In genomic region chr9:6052520-6052919, GRCh38 we compare ENCODE assay signal across 18 cellular contexts. TPM values are rescaled to one million over a fixed set of nuclear protein-coding genes. Genes with fewer than 3 reads are reported as not detected.
DNase-seq lines count a peak whose midpoint lies in the region; ATAC-seq and TF ChIP-seq lines count a peak whose summit lies in the region.
"Had no signal": no experiment of that assay in that cellular context is flagged by ENCODE, and none has a peak within 500 bp of the region (broad histone marks: within the 10 kb centered on the region; RNA-seq: fewer than 3 reads in every experiment).

No MANE protein-coding gene starts in this region.

- TF ChIP-seq RAD21 in SK-N-SH (IDR thresholded peaks at IDR 0.05; ENCODE audit: low read length), result no peak

- H3K27ac Mint-ChIP-seq in stimulated activated memory B cell treated with anti-CD40 and anti-IgM and Interleukin-4, amounts not matched to agents 10 μg/mL and 1 μg/mL and 100 μg/mL, for 72 hours, result peak overlapping the region; percentile 95

- no peaks in the 10 kb centered on the region for H3K9me2 ChIP-seq in SK-N-SH

- H3K27me3 ChIP-seq in SK-N-SH (ENCODE audit: insufficient read depth) (no peaks in the 10 kb centered on the region; the same call in 1 of the 2 replicates), RWPE2 (ENCODE audit: insufficient read depth, poor library complexity, severe bottlenecking) (no peaks in the 10 kb centered on the region), foreskin keratinocyte (no peaks in the 10 kb centered on the region), dorsolateral prefrontal cortex (peaks cover 0 to 12% (median 0%) of the 10 kb centered on the region in 45 donors), transverse colon (no peaks in the 10 kb centered on the region)

- H3K4me1 Mint-ChIP-seq in stimulated activated memory B cell treated with anti-CD40 and anti-IgM and Interleukin-4, amounts not matched to agents 10 μg/mL and 1 μg/mL and 100 μg/mL, for 72 hours, result peaks cover 31% of the 10 kb centered on the region

- H3K4me3 ChIP-seq in SK-N-SH (ENCODE audit: low read depth in 2 of 2, low read length in 1 of 2) (no peak overlapping the region), RWPE2 (ENCODE audit: severe bottlenecking) (no peak overlapping the region), dorsolateral prefrontal cortex (no peak overlapping the region), transverse colon (no peak overlapping the region)

- no peaks in the 10 kb centered on the region for H3K79me2 ChIP-seq in SK-N-SH (ENCODE audit: insufficient read depth)

- no peaks in the 10 kb centered on the region for H4K20me1 ChIP-seq in SK-N-SH (ENCODE audit: insufficient read depth)

- no peaks in the 10 kb centered on the region for H3K36me3 ChIP-seq in SK-N-SH (replicated peaks in 1 of 2; ENCODE audit: control insufficient read depth in 1 of 2, insufficient read depth in 2 of 2, low read length in 1 of 2)
- H3K36me3 ChIP-seq in RWPE2 (ENCODE audit: low read depth), result no peaks in the 10 kb centered on the region
- no peaks in the 10 kb centered on the region for H3K36me3 ChIP-seq in transverse colon

- H3K27me3 Mint-ChIP-seq in stimulated activated memory B cell treated with anti-CD40 and anti-IgM and Interleukin-4, amounts not matched to agents 10 μg/mL and 1 μg/mL and 100 μg/mL, for 72 hours, result peaks cover under 1% of the 10 kb centered on the region

- ATAC-seq in SK-N-SH treated with all-trans-retinoic acid at 6 μM for 48 hours (peak; percentile 9; the same call in 1 of the 3 replicates), RWPE2 (ENCODE audit: low read depth) (peak; percentile 80), foreskin keratinocyte (peak; percentile 75)
- ATAC-seq in stimulated activated memory B cell treated with anti-CD40 and anti-IgM and Interleukin-4, amounts not matched to agents 10 μg/mL and 1 μg/mL and 100 μg/mL, for 72 hours, result no peak

- H2AFZ ChIP-seq in SK-N-SH (ENCODE audit: low read depth), result no peak overlapping the region

- CTCF ChIA-PET in SK-N-SH (lab: Yijun Ruan, JAX), result interaction anchor here (0.8 kb wide), 1 partner anchor 167 kb away, joined by 3 read pairs; no protein-coding TSS in a partner anchor

- no peaks in the 10 kb centered on the region for H3K36me3 Mint-ChIP-seq in stimulated activated memory B cell treated with anti-CD40 and anti-IgM and Interleukin-4, amounts not matched to agents 10 μg/mL and 1 μg/mL and 100 μg/mL, for 72 hours
- H3K36me3 Mint-ChIP-seq: CD4-positive, alpha-beta memory T cell had no signal

- DNase-seq in SK-N-SH (no peak), RWPE2 (ENCODE audit: low spot score) (no peak), foreskin keratinocyte (peak; percentile 71 to 83), NOMO-1 treated with DMSO at 0.1 percent for 48 hours (lab: John Stamatoyannopoulos, UW; ENCODE audit: unreplicated experiment) (no peak), dorsolateral prefrontal cortex (no peak), transverse colon (no peak)
- DNase-seq: 8988T; Calu3; CD4-positive, alpha-beta memory T cell; DMS79; KBM-7; NCI-H146; NCI-H2081; NCI-H345; NCI-H526 treated with DMSO at 0.1 percent for 48 hours; Right ventricle myocardium superior had no signal

- TF ChIP-seq CTCF in SK-N-SH (IDR thresholded peaks at IDR 0.05), result no peak
- no peak for TF ChIP-seq CTCF in RWPE2 (IDR thresholded peaks at IDR 0.05; ENCODE audit: poor library complexity, severe bottlenecking)
- TF ChIP-seq CTCF in foreskin keratinocyte (conservative IDR thresholded peaks at IDR 0.05), result no peak
- no peak for TF ChIP-seq CTCF in dorsolateral prefrontal cortex (IDR thresholded peaks at IDR 0.05 in 54 of 56, conservative IDR thresholded peaks at IDR 0.05 in 2 of 56; ENCODE audit: low read depth in 1 of 56, partially characterized antibody in 56 of 56)
- TF ChIP-seq CTCF in transverse colon (IDR thresholded peaks at IDR 0.05), result no peak

- no peak overlapping the region for H3K4me2 ChIP-seq in SK-N-SH

- POLR2A ChIA-PET in SK-N-SH (lab: Yijun Ruan, JAX), result no interaction called here

- H3K4me1 ChIP-seq in SK-N-SH (ENCODE audit: control insufficient read depth in 1 of 2, insufficient read depth in 2 of 2, low read depth in 1 of 2, low read length in 1 of 2) (no peaks in the 10 kb centered on the region), RWPE2 (ENCODE audit: insufficient read depth, poor library complexity, severe bottlenecking) (peaks cover 9% of the 10 kb centered on the region), foreskin keratinocyte (peaks cover 17% of the 10 kb centered on the region), transverse colon (peaks cover 0 to 8% (median 4%) of the 10 kb centered on the region in 4 donors)

- no peak overlapping the region for H3K9ac ChIP-seq in SK-N-SH

- H3K27ac ChIP-seq in SK-N-SH (ENCODE audit: low read depth in 2 of 2, low read length in 1 of 2) (no peak overlapping the region), RWPE2 (ENCODE audit: poor library complexity, severe bottlenecking) (no peak overlapping the region), foreskin keratinocyte (no peak overlapping the region), dorsolateral prefrontal cortex (no peak overlapping the region), transverse colon (no peak overlapping the region)

- H3K9me3 ChIP-seq in SK-N-SH, result no peaks in the 10 kb centered on the region
- H3K9me3 ChIP-seq in RWPE2 (ENCODE audit: severe bottlenecking), result no peaks in the 10 kb centered on the region
- H3K9me3 ChIP-seq in transverse colon, result no peaks in the 10 kb centered on the region

- intact Hi-C loops in dorsolateral prefrontal cortex (cut with DNase I) (loop anchor here (5.0 to 10.0 kb wide), 4 partner anchors 35 to 258 kb away; partner anchors contain the start of gene RANBP6 (in 1 of the 2)), transverse colon (cut with DNase I; ENCODE audit: low total_unique reads) (loop anchor here (5.0 to 10.0 kb wide), 2 partner anchors 168 to 255 kb away; no protein-coding TSS in a partner anchor)

- no peaks in the 10 kb centered on the region for H3F3A ChIP-seq in SK-N-SH (replicated peaks; ENCODE audit: insufficient read depth)

- H3K9me3 Mint-ChIP-seq in stimulated activated memory B cell treated with anti-CD40 and anti-IgM and Interleukin-4, amounts not matched to agents 10 μg/mL and 1 μg/mL and 100 μg/mL, for 72 hours, result peaks cover 2% of the 10 kb centered on the region
- H3K9me3 Mint-ChIP-seq: CD4-positive, alpha-beta memory T cell had no signal

- in situ Hi-C loops in transverse colon (cut with MboI; ENCODE audit: low pct_ligation_motif_present in 1 of 4, low pct_unique_long_range_greater_than_20kb in 1 of 4, low sequenced_read_pairs in 3 of 4), result loop anchor here (5.0 to 25.0 kb wide), 6 partner anchors 158 to 260 kb away; partner anchors contain the start of gene MLANA (in 1 of the 4)

- TF ChIP-seq POLR2A in transverse colon (IDR thresholded peaks at IDR 0.05), result no peak

- no peak overlapping the region for H3K4me3 Mint-ChIP-seq in stimulated activated memory B cell treated with anti-CD40 and anti-IgM and Interleukin-4, amounts not matched to agents 10 μg/mL and 1 μg/mL and 100 μg/mL, for 72 hours
- H3K4me3 Mint-ChIP-seq: CD4-positive, alpha-beta memory T cell had no signal

- no peak for TF ChIP-seq EP300 in SK-N-SH (IDR thresholded peaks at IDR 0.05; ENCODE audit: borderline replicate concordance in 1 of 2, low read depth in 1 of 2, low read length in 1 of 2)
- TF ChIP-seq EP300 in transverse colon (IDR thresholded peaks at IDR 0.05; ENCODE audit: low read depth), result no peak

TF ChIP-seq in SK-N-SH treated with all-trans-retinoic acid at 6 μM for 48 hours, 23 proteins besides CTCF, POLR2A, EP300 and RAD21 (continues in another document):
- TF ChIP-seq ZFP30 (CRISPR knock-in tag; IDR thresholded peaks at IDR 0.05), result no peak
- TF ChIP-seq PPARA (CRISPR knock-in tag; IDR thresholded peaks at IDR 0.05; ENCODE audit: borderline replicate concordance), result no peak
- no peak for TF ChIP-seq TCF4 (CRISPR knock-in tag; IDR thresholded peaks at IDR 0.05; ENCODE audit: borderline replicate concordance)
- no peak for TF ChIP-seq OSR1 (CRISPR knock-in tag; IDR thresholded peaks at IDR 0.05)
- TF ChIP-seq TOX (CRISPR knock-in tag; IDR thresholded peaks at IDR 0.05; ENCODE audit: borderline replicate concordance), result no peak
- TF ChIP-seq CSDC2 (CRISPR knock-in tag; IDR thresholded peaks at IDR 0.05), result no peak

TF ChIP-seq in SK-N-SH, 30 proteins besides CTCF, POLR2A, EP300 and RAD21:
- TF ChIP-seq GABPA (IDR thresholded peaks at IDR 0.05; ENCODE audit: low read depth) (no peak), NFIC (IDR thresholded peaks at IDR 0.05; ENCODE audit: borderline replicate concordance) (no peak)

RNA-seq across cellular contexts. Expression of gene RANBP6, which starts 37.1 kb away (rescaled TPM):
- 4.1 and 5.9 TPM in 2 replicates for polyA plus RNA-seq in SK-N-SH (2012; rRNA removed)
- 7.5 and 7.9 TPM in 2 replicates for polyA plus RNA-seq in SK-N-SH (2012; cell fraction: cytosol; rRNA removed)
- 1.9 and 4.4 TPM in 2 replicates for polyA plus RNA-seq in SK-N-SH (2012; cell fraction: nucleus; rRNA removed)
- 12.9 and 14.6 TPM in 2 replicates for total RNA-seq in foreskin keratinocyte
- 3.9 and 4.4 TPM in 2 replicates for polyA plus RNA-seq in foreskin keratinocyte
- 10 to 100 TPM; 17.7 to 48.0 (median 33.6) TPM for total RNA-seq in dorsolateral prefrontal cortex
- total RNA-seq in transverse colon, result 10 to 100 TPM in 1 of 4 donors, 1 to 10 TPM in 3; 8.6 to 19.8 (median 8.9) TPM

Comparison
In these comparisons a context has a peak if more than half of its experiments do, and no peak if none do; other contexts are left out.
1. DNase-seq: peak in foreskin keratinocyte (2 of 2); none in SK-N-SH (single experiment), RWPE2 (single experiment), NOMO-1 treated with DMSO at 0.1 percent for 48 hours (single experiment), dorsolateral prefrontal cortex (0 of 10) and transverse colon (single experiment).